In genomic region chr6:11876934-11877433, GRCh38 we compare ENCODE assay signal across 12 cellular contexts.
DNase-seq lines count a peak whose midpoint lies in the region; ATAC-seq, FAIRE-seq and TF ChIP-seq lines count a peak whose summit lies in the region.
"Had no signal": no experiment of that assay in that cellular context is flagged by ENCODE, and none has a peak within 500 bp of the region (broad histone marks: within the 10 kb centered on the region; RNA-seq: fewer than 3 reads in every experiment).

No MANE protein-coding gene starts in this region.

- peak overlapping the region; percentile 35; the same call in 1 of the 2 replicates for H2AFZ ChIP-seq in K562 (ENCODE audit: low read depth, low read length)
- H2AFZ ChIP-seq in GM23248 = no peak overlapping the region

- H3K4me2 ChIP-seq in K562 (ENCODE audit: insufficient read depth, low read length) = no peak overlapping the region
- no peak overlapping the region for H3K4me2 ChIP-seq in GM23248 (ENCODE audit: unreplicated experiment)

- no peak overlapping the region for H3K4me3 ChIP-seq in K562
- no peak overlapping the region for H3K4me3 ChIP-seq in foreskin fibroblast (ENCODE audit: low read depth in 1 of 2, low read length in 2 of 2)
- H3K4me3 ChIP-seq in H7 (ENCODE audit: insufficient read depth, low read depth, low read length) = no peak overlapping the region
- no peak overlapping the region for H3K4me3 ChIP-seq in GM23248
- H3K4me3 ChIP-seq: left ventricle myocardium inferior, SK-N-MC had no signal

- H3K9me3 ChIP-seq in K562 (replicated peaks; ENCODE audit: control insufficient read depth, insufficient read depth, low read depth, low read length) = peaks cover 11% of the 10 kb centered on the region
- H3K9me3 ChIP-seq in GM23248 (ENCODE audit: low read depth) = no peaks in the 10 kb centered on the region

- H3K9ac ChIP-seq in K562 (ENCODE audit: insufficient read depth in 1 of 2, low read depth in 2 of 2, low read length in 2 of 2) (no peak overlapping the region), GM23248 (no peak overlapping the region)

- H3K4me1 ChIP-seq in K562 (replicated peaks in 1 of 2; ENCODE audit: control insufficient read depth in 2 of 2, insufficient read depth in 2 of 2, low read length in 2 of 2) (peaks cover 0 to 4% of the 10 kb centered on the region in 2 experiments; a peak in 2 of 5 replicates), GM23248 (ENCODE audit: insufficient read depth) (no peaks in the 10 kb centered on the region)
- H3K4me1 ChIP-seq: left ventricle myocardium inferior had no signal

- H3K27ac ChIP-seq in K562 (ENCODE audit: extremely low read depth, low read depth, low read length) = no peak overlapping the region
- no peak overlapping the region for H3K27ac ChIP-seq in GM23248
- H3K27ac ChIP-seq: left ventricle myocardium inferior, SK-N-MC had no signal

- H3K79me2 ChIP-seq in K562 (ENCODE audit: control insufficient read depth, insufficient read depth, low read length) (no peaks in the 10 kb centered on the region), GM23248 (ENCODE audit: insufficient read depth) (no peaks in the 10 kb centered on the region)

- no peak for TF ChIP-seq RAD21 in K562 (CRISPR knock-in tag; conservative IDR thresholded peaks at IDR 0.05 in 1 of 2, IDR thresholded peaks at IDR 0.05 in 1 of 2)

- TF ChIP-seq POLR2A in K562 (conservative IDR thresholded peaks at IDR 0.05) = no peak

- 63% methylated on average over 10 of the region's 10 CpGs for whole genome bisulfite sequencing in K562 (ENCODE audit: insufficient coverage, low coverage, missing lambda C conversion rate)
- 83 to 91% methylated on average over 10 of the region's 10 CpGs for WGBS in GM23248 (ENCODE audit: low coverage in 1 of 2, low lambda C conversion rate in 2 of 2, missing lambda C conversion rate in 2 of 2), 2 experiments

- ATAC-seq in GM18873 (IDR thresholded peaks at IDR 0.05; ENCODE audit: low FRiP score, unreplicated experiment) (peak; percentile 74), GM21576 (IDR thresholded peaks at IDR 0.05; ENCODE audit: unreplicated experiment) (peak; percentile 86), HG03175 (IDR thresholded peaks at IDR 0.05; ENCODE audit: unreplicated experiment) (peak; percentile 65), K562 (no peak)

- H4K20me1 ChIP-seq in K562 (replicated peaks; ENCODE audit: control insufficient read depth, insufficient read depth, low read length) (no peaks in the 10 kb centered on the region), GM23248 (ENCODE audit: insufficient read depth) (no peaks in the 10 kb centered on the region)

- TF ChIP-seq CTCF in K562 (IDR thresholded peaks at IDR 0.05 in 2 of 3, conservative IDR thresholded peaks at IDR 0.05 in 1 of 3; ENCODE audit: insufficient read depth in 2 of 3, low read depth in 1 of 3, low read length in 3 of 3) (no peak), foreskin fibroblast (IDR thresholded peaks at IDR 0.05; ENCODE audit: low read depth, low read length) (no peak)

- H3K36me3 ChIP-seq in K562 (ENCODE audit: control insufficient read depth, insufficient read depth, low read length) = no peaks in the 10 kb centered on the region
- no peaks in the 10 kb centered on the region for H3K36me3 ChIP-seq in H7 (replicated peaks; ENCODE audit: control insufficient read depth, insufficient read depth, low read length)
- no peaks in the 10 kb centered on the region for H3K36me3 ChIP-seq in GM23248 (ENCODE audit: low read depth)
- H3K36me3 ChIP-seq: left ventricle myocardium inferior had no signal

- POLR2A ChIA-PET in K562 (lab: Yijun Ruan, JAX) = interaction anchor here (1.2 to 1.3 kb wide), 2 partner anchors 11 to 138 kb away, joined by 3 to 4 read pairs; no protein-coding TSS in a partner anchor

- no peak for FAIRE-seq in K562 (lab: Jason Lieb, UNC)

- no TSS peak for BruUV-seq in K562 (replicated peaks; lab: Mats Ljungman, UMichigan)

- DNase-seq in K562 (ENCODE audit: extremely low read depth in 1 of 4, low spot score in 3 of 4) (no peak), foreskin fibroblast (no peak), H7 (no peak), GM23248 (no peak), NCI-H2029 treated with DMSO at 0.1 percent for 48 hours (lab: John Stamatoyannopoulos, UW) (no peak)
- DNase-seq: activated CD4-positive, alpha-beta T cell treated with anti-CD3 and anti-CD28 coated beads, Interleukin-2, amount 10 ng/mL, durations not matched to agents 24 days and 14 days; activated gamma-delta T cell treated with Interleukin-2 at 50 U/mL for 16 hours; left ventricle myocardium inferior had no signal

- no peaks in the 10 kb centered on the region for H3F3A ChIP-seq in GM23248 (ENCODE audit: insufficient read depth)

- no peaks in the 10 kb centered on the region for H3K9me2 ChIP-seq in GM23248 (ENCODE audit: insufficient read depth)

- TF ChIP-seq EP300 in K562 (IDR thresholded peaks at IDR 0.05; ENCODE audit: low read length) = no peak

- H3K9me1 ChIP-seq in K562 (ENCODE audit: control insufficient read depth, insufficient read depth, low read length) = no peaks in the 10 kb centered on the region

- intact Hi-C loops in K562 (cut with micrococcal nuclease) = no loop called here

- CTCF ChIA-PET in K562 (lab: Yijun Ruan, JAX; ENCODE audit: low intra/inter-chr PET ratio) = no interaction called here

- in situ Hi-C loops in K562 (cut with MboI) = no loop called here
- in situ Hi-C loops in GM23248 (cut with MboI) = no loop called here

- no peaks in the 10 kb centered on the region for H3K27me3 ChIP-seq in K562 (ENCODE audit: control insufficient read depth in 2 of 2, insufficient read depth in 2 of 2, low read length in 2 of 2)
- H3K27me3 ChIP-seq in H7 (ENCODE audit: control insufficient read depth, insufficient read depth, low read length) = no peaks in the 10 kb centered on the region
- no peaks in the 10 kb centered on the region for H3K27me3 ChIP-seq in GM23248 (replicated peaks; ENCODE audit: insufficient read depth)

TF ChIP-seq in K562, 482 proteins besides CTCF, POLR2A, EP300 and RAD21 (continues in another document):
- no peak for TF ChIP-seq CHAMP1 (IDR thresholded peaks at IDR 0.05)
- no peak for TF ChIP-seq E4F1 (CRISPR knock-in tag; IDR thresholded peaks at IDR 0.05; ENCODE audit: borderline replicate concordance)
- TF ChIP-seq L3MBTL2 (IDR thresholded peaks at IDR 0.05) = no peak
- TF ChIP-seq ZNF143 (CRISPR knock-in tag; IDR thresholded peaks at IDR 0.05) = no peak
- TF ChIP-seq ZNF133 (CRISPR knock-in tag; IDR thresholded peaks at IDR 0.05) = no peak
- TF ChIP-seq NR0B1 (IDR thresholded peaks at IDR 0.05; ENCODE audit: partially characterized antibody) = no peak
- no peak for TF ChIP-seq THRA (IDR thresholded peaks at IDR 0.05)
